Comparison of ENCODE assay signal across 8 cellular contexts in the genomic region with DNA sequence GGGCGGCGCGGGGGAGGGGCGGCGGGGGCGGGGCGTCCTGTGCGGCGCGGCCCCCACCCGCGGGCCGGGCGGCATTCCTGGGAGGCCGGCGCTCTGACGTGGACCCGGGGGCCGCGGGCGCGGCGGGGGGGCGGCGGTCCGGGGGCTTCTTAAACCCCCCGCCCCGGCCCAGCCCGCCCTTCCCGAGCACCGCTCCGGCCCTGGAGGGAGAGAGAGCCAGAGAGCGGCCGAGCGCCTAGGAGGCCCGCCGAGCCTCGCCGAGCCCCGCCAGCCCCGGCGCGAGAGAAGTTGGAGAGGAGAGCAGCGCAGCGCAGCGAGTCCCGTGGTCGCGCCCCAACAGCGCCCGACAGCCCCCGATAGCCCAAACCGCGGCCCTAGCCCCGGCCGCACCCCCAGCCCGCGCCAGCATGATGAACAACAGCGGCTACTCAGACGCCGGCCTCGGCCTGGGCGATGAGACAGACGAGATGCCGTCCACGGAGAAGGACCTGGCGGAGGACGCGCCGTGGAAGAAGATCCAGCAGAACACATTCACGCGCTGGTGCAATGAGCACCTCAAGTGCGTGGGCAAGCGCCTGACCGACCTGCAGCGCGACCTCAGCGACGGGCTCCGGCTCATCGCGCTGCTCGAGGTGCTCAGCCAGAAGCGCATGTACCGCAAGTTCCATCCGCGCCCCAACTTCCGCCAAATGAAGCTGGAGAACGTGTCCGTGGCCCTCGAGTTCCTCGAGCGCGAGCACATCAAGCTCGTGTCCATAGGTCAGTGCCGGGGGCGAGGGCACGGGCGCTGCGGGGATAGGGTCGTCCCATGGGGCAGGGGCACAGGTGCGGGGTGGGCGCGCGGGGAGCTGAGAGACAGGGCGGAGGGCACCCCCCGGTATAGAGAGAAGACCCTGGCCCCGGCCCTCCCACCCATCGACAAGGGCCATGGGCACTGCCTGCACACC. TPM values are rescaled to one million over a fixed set of nuclear protein-coding genes. Genes with fewer than 3 reads are reported as not detected.
DNase-seq lines count a peak whose midpoint lies in the region; ATAC-seq, FAIRE-seq and TF ChIP-seq lines count a peak whose summit lies in the region.

A gene with protein sequence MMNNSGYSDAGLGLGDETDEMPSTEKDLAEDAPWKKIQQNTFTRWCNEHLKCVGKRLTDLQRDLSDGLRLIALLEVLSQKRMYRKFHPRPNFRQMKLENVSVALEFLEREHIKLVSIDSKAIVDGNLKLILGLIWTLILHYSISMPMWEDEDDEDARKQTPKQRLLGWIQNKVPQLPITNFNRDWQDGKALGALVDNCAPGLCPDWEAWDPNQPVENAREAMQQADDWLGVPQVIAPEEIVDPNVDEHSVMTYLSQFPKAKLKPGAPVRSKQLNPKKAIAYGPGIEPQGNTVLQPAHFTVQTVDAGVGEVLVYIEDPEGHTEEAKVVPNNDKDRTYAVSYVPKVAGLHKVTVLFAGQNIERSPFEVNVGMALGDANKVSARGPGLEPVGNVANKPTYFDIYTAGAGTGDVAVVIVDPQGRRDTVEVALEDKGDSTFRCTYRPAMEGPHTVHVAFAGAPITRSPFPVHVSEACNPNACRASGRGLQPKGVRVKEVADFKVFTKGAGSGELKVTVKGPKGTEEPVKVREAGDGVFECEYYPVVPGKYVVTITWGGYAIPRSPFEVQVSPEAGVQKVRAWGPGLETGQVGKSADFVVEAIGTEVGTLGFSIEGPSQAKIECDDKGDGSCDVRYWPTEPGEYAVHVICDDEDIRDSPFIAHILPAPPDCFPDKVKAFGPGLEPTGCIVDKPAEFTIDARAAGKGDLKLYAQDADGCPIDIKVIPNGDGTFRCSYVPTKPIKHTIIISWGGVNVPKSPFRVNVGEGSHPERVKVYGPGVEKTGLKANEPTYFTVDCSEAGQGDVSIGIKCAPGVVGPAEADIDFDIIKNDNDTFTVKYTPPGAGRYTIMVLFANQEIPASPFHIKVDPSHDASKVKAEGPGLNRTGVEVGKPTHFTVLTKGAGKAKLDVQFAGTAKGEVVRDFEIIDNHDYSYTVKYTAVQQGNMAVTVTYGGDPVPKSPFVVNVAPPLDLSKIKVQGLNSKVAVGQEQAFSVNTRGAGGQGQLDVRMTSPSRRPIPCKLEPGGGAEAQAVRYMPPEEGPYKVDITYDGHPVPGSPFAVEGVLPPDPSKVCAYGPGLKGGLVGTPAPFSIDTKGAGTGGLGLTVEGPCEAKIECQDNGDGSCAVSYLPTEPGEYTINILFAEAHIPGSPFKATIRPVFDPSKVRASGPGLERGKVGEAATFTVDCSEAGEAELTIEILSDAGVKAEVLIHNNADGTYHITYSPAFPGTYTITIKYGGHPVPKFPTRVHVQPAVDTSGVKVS (N-terminal part only) (plus strand): TSS at position 176 of the 947 bp plus-strand sequence. CDS start 232 bp downstream, at position 408.

- intact Hi-C loops in GM12878 (cut with micrococcal nuclease; ENCODE audit: unreplicated experiment) (no loop called here), gastrocnemius medialis (cut with DNase I; ENCODE audit: low total_unique reads) (loop anchor here (2.0 to 5.0 kb wide), 2 partner anchors 32 to 93 kb away; partner anchors contain the start of genes ATP6V1F and CALU)

- no peak within 1 kb of the TSS for H3K27ac ChIP-seq in GM12878 (ENCODE audit: control insufficient read depth, insufficient read depth)
- peak within 1 kb of the TSS; percentile 92 to 99 (median 98) for H3K27ac ChIP-seq in gastrocnemius medialis

- no peak for TF ChIP-seq CTCF in GM12878 (IDR thresholded peaks at IDR 0.05 in 2 of 3, conservative IDR thresholded peaks at IDR 0.05 in 1 of 3; ENCODE audit: control insufficient read depth in 2 of 3, extremely low read depth in 1 of 3, insufficient read depth in 1 of 3, low read depth in 3 of 3, low read length in 3 of 3)
- TF ChIP-seq CTCF in gastrocnemius medialis (IDR thresholded peaks at IDR 0.05 in 4 of 5, conservative IDR thresholded peaks at IDR 0.05 in 1 of 5): no peak

- RAD21 ChIA-PET in GM12878 (lab: Charles Lee; ENCODE audit: unreplicated experiment): no interaction called here

- in situ Hi-C loops in GM12878 (cut with MboI): no loop called here
- in situ Hi-C loops in gastrocnemius medialis (cut with MboI; ENCODE audit: low sequenced_read_pairs in 4 of 4): no loop called here

- SMC1A ChIA-PET in GM12878 (lab: Charles Lee; ENCODE audit: uncharacterized antibody, unreplicated experiment): no interaction called here

- no peak for TF ChIP-seq RAD21 in GM12878 (IDR thresholded peaks at IDR 0.05; ENCODE audit: insufficient read depth, low read depth, low read length)

- CTCF ChIA-PET in GM12878 (lab: Yijun Ruan, JAX): interaction anchor here (0.7 kb wide), 2 partner anchors 90 to 445 kb away, joined by 3 read pairs; no protein-coding TSS in a partner anchor

- H3K4me3 ChIP-seq in GM12878 (no peak within 1 kb of the TSS), iPS-11a (ENCODE audit: low read depth, low read length) (peak within 1 kb of the TSS; percentile 58), gastrocnemius medialis (peak within 1 kb of the TSS; percentile 69 to 92 (median 84))

- no peak for FAIRE-seq in GM12878 (lab: Jason Lieb, UNC)

- H3K4me2 ChIP-seq in GM12878 (ENCODE audit: control insufficient read depth, insufficient read depth): peak within 1 kb of the TSS; percentile 44

- H3K79me2 ChIP-seq in GM12878 (ENCODE audit: control insufficient read depth, insufficient read depth, low read length): no peaks in the 10 kb centered on the region

- 16% methylated on average over 68 of the region's 109 CpGs for WGBS in GM12878 (ENCODE audit: insufficient coverage, insufficient replicate concordance, low lambda C conversion rate, missing lambda C conversion rate)

- POLR2A ChIA-PET in GM12878 (lab: Charles Lee): no interaction called here

- H3K4me1 ChIP-seq in GM12878 (ENCODE audit: control insufficient read depth, insufficient read depth, low read length): peaks cover 8% of the 10 kb centered on the region
- H3K4me1 ChIP-seq in gastrocnemius medialis: peaks cover 58 to 80% of the 10 kb centered on the region in 2 donors

- H3K27me3 ChIP-seq in GM12878 (replicated peaks in 1 of 2; ENCODE audit: control insufficient read depth in 2 of 2, insufficient read depth in 2 of 2, low read length in 1 of 2) (peaks cover 15% of the 10 kb centered on the region in 2 experiments), gastrocnemius medialis (no peaks in the 10 kb centered on the region)

- no TSS peak for BruUV-seq in GM12878 (replicated peaks; lab: Mats Ljungman, UMichigan)

- peak; percentile 73 for DNase-seq in ELR (ENCODE audit: low read depth)
- DNase-seq in RPMI7951 (ENCODE audit: low read depth): peak; percentile 50
- no peak for DNase-seq in GM12878 (ENCODE audit: low read depth, low spot score)
- DNase-seq in gastrocnemius medialis: peak in 1 of 2 donors; percentile 80
- DNase-seq in NCI-H446 treated with DMSO at 0.1 percent for 48 hours (lab: John Stamatoyannopoulos, UW): no peak
- DNase-seq in HuH-7 (ENCODE audit: low spot score): no peak
- no peak for DNase-seq in NAMALWA (ENCODE audit: low spot score)

- no peaks in the 10 kb centered on the region for H3K9me3 ChIP-seq in GM12878 (replicated peaks; ENCODE audit: control insufficient read depth, insufficient read depth, low read length)
- H3K9me3 ChIP-seq in gastrocnemius medialis: no peaks in the 10 kb centered on the region

- TF ChIP-seq EP300 in GM12878 (IDR thresholded peaks at IDR 0.05; ENCODE audit: borderline replicate concordance in 1 of 2, control insufficient read depth in 1 of 2, low read depth in 2 of 2, low read length in 2 of 2): no peak

- no peaks in the 10 kb centered on the region for H3K36me3 ChIP-seq in GM12878 (ENCODE audit: control insufficient read depth in 2 of 2, insufficient read depth in 2 of 2, low read length in 1 of 2)
- H3K36me3 ChIP-seq in gastrocnemius medialis: peaks cover 0 to 12% of the 10 kb centered on the region in 2 donors

- ATAC-seq in GM12878 (no peak), gastrocnemius medialis (peak in 1 of 2 donors; percentile 1)

- no peak for TF ChIP-seq POLR2A in GM12878 (IDR thresholded peaks at IDR 0.05; ENCODE audit: low read depth, low read length)
- TF ChIP-seq POLR2A in gastrocnemius medialis (IDR thresholded peaks at IDR 0.05): peak; percentile 93 to 96

- no peak within 1 kb of the TSS for H3K9ac ChIP-seq in GM12878 (ENCODE audit: control insufficient read depth, insufficient read depth, low read length)

- H4K20me1 ChIP-seq in GM12878 (ENCODE audit: control insufficient read depth, insufficient read depth): no peaks in the 10 kb centered on the region

- H2AFZ ChIP-seq in GM12878 (ENCODE audit: control insufficient read depth, low read depth, low read length): no peak within 1 kb of the TSS

TF ChIP-seq in GM12878, 131 proteins besides CTCF, POLR2A, EP300 and RAD21 (continues in another document):
- TF ChIP-seq HDAC6 (IDR thresholded peaks at IDR 0.05; ENCODE audit: unreplicated experiment): peak; percentile 81
- TF ChIP-seq HDAC2 (IDR thresholded peaks at IDR 0.05): 0 out of 2 replicates have a peak, but pooled peaks have one; percentile 49

RNA-seq across cellular contexts. Expression of the gene that starts here (rescaled TPM):
- 6.7 and 11.2 TPM in 2 replicates for total RNA-seq in RPMI7951 (2014; rRNA removed; shearing (Covaris generic))
- total RNA-seq in GM12878 (2013; cell fraction: nucleolus; rRNA removed): 0.04 TPM in 1 of 2 replicates, not detected in the other
- 0.05 and 0.11 TPM in 2 replicates for total RNA-seq in GM12878 (2014; rRNA removed)
- total RNA-seq in GM12878 (2014; rRNA removed; fragmentation: Illumina TruSeq; extraction: Trizol): 0.09 TPM in 1 of 2 replicates, not detected in the other
- total RNA-seq in GM12878 (2021): 0.21 and 0.32 TPM in 2 replicates
- 0.07 TPM for polyA plus RNA-seq in GM12878 (2011; ENCODE audit: low read depth)
- polyA plus RNA-seq in GM12878 (2011; rRNA removed): not detected in 2 replicates
- not detected in 2 replicates for polyA plus RNA-seq in GM12878 (2011; cell fraction: cytosol; rRNA removed)
- polyA plus RNA-seq in GM12878 (2011; cell fraction: nucleus; rRNA removed): 0.03 TPM in 1 of 2 replicates, not detected in the other
- polyA plus RNA-seq in GM12878 (2012): 0.12 and 0.17 TPM in 2 replicates
- polyA plus RNA-seq in GM12878 (2014; fragmentation: Illumina TruSeq; extraction: Trizol): 0.01 TPM in 1 of 2 replicates, not detected in the other
- polyA plus RNA-seq in GM12878 (2014; fragmentation: Nextera tagmentation; extraction: Ambion mirVana): under 1 TPM in 1 of 2 experiments, not detected in 1; 0.02 TPM
- 0.01 and 0.06 TPM in 2 replicates for polyA plus RNA-seq in GM12878 (2014; rRNA removed)
- polyA plus RNA-seq in GM12878 (2016; fragmentation: Nextera tagmentation; extraction: Ambion mirVana): under 1 TPM; 0.03 to 0.08 TPM
- polyA minus RNA-seq in GM12878 (2011; rRNA and poly(A)+ RNA removed): 0.05 and 0.07 TPM in 2 replicates
- polyA minus RNA-seq in GM12878 (2011; cell fraction: cytosol; rRNA and poly(A)+ RNA removed): 0.13 TPM in 1 of 2 replicates, not detected in the other
- polyA minus RNA-seq in GM12878 (2011; cell fraction: nucleus; rRNA and poly(A)+ RNA removed): 0.19 TPM in 1 of 2 replicates, not detected in the other
- 1,000 to 10,000 TPM; 1,071 to 4,398 (median 2,381) TPM for total RNA-seq in gastrocnemius medialis

Comparison
In these comparisons a context has a peak if more than half of its experiments do, and no peak if none do; other contexts are left out.
1. RNA of the gene that starts here (total RNA-seq): 1,071 to 4,398 TPM in gastrocnemius medialis; 6.7 to 11.2 TPM in RPMI7951 and 0.04 to 0.32 TPM in GM12878; every median in the first group is over 10 times any median in the second.
2. DNase-seq: peak in ELR (single experiment) and RPMI7951 (single experiment); none in GM12878 (single experiment), NCI-H446 treated with DMSO at 0.1 percent for 48 hours (single experiment), HuH-7 (single experiment) and NAMALWA (single experiment).